Comparison of ENCODE assay signal across 16 cellular contexts in genomic region chr10:22638863-22639262, GRCh38.
DNase-seq lines count a peak whose midpoint lies in the region; ATAC-seq and TF ChIP-seq lines count a peak whose summit lies in the region.
"Had no signal": no experiment of that assay in that cellular context is flagged by ENCODE, and none has a peak within 500 bp of the region (broad histone marks: within the 10 kb centered on the region; RNA-seq: fewer than 3 reads in every experiment).

No MANE protein-coding gene starts in this region.

- no peak overlapping the region for H3K4me3 ChIP-seq in KMS-11 (IDR thresholded peaks at IDR 0.05; ENCODE audit: insufficient read depth, low read depth, low read length)
- H3K4me3 ChIP-seq: BLaER1 treated with 17β-estradiol and CSF1 and Interleukin-3, amounts not matched to agents 10 nM and 100 nM had no signal

- no peaks in the 10 kb centered on the region for H3K27me3 ChIP-seq in KMS-11 (ENCODE audit: insufficient read depth, low read depth)
- H3K27me3 ChIP-seq: BLaER1 treated with 17β-estradiol and CSF1 and Interleukin-3, amounts not matched to agents 10 nM and 100 nM had no signal

- H3K9ac ChIP-seq in KMS-11: no peak overlapping the region
- H3K9ac ChIP-seq: BLaER1 treated with 17β-estradiol and CSF1 and Interleukin-3, amounts not matched to agents 10 nM and 100 nM had no signal

- H3K4me3 Mint-ChIP-seq in activated T-cell treated with anti-CD3 and anti-CD28 coated beads, Interleukin-2, amount 50 U/mL, for 72 hours: no peak overlapping the region
- peak overlapping the region; percentile 54 for H3K4me3 Mint-ChIP-seq in central memory CD8-positive, alpha-beta T cell
- peak overlapping the region; percentile 1 for H3K4me3 Mint-ChIP-seq in natural killer cell treated with Interleukin-12 subunit alpha and Interleukin-12 subunit beta and Interleukin-15 and Interleukin-18, amount 100 ng/mL, for 72 hours

- peak overlapping the region; percentile 2 for H3K27ac Mint-ChIP-seq in activated T-cell treated with anti-CD3 and anti-CD28 coated beads, Interleukin-2, amount 50 U/mL, for 72 hours
- H3K27ac Mint-ChIP-seq in central memory CD8-positive, alpha-beta T cell (ENCODE audit: low read depth): peak overlapping the region; percentile 91
- peak overlapping the region; percentile 96 to 97 for H3K27ac Mint-ChIP-seq in natural killer cell treated with Interleukin-12 subunit alpha and Interleukin-12 subunit beta and Interleukin-15 and Interleukin-18, amount 100 ng/mL, for 72 hours

- H3K4me2 ChIP-seq in KMS-11: peak overlapping the region; percentile 61
- H3K4me2 ChIP-seq: BLaER1 treated with 17β-estradiol and CSF1 and Interleukin-3, amounts not matched to agents 10 nM and 100 nM had no signal

- peak overlapping the region; percentile 66 for H3K27ac ChIP-seq in KMS-11
- H3K27ac ChIP-seq: BLaER1 treated with 17β-estradiol and CSF1 and Interleukin-3, amounts not matched to agents 10 nM and 100 nM had no signal

- no peak for TF ChIP-seq CTCF in KMS-11 (conservative IDR thresholded peaks at IDR 0.05; ENCODE audit: low read depth, low read length)

- H3K27me3 Mint-ChIP-seq in activated T-cell treated with anti-CD3 and anti-CD28 coated beads, Interleukin-2, amount 50 U/mL, for 72 hours (ENCODE audit: low read depth): no peaks in the 10 kb centered on the region
- H3K27me3 Mint-ChIP-seq in central memory CD8-positive, alpha-beta T cell: no peaks in the 10 kb centered on the region
- no peaks in the 10 kb centered on the region for H3K27me3 Mint-ChIP-seq in natural killer cell treated with Interleukin-12 subunit alpha and Interleukin-12 subunit beta and Interleukin-15 and Interleukin-18, amount 100 ng/mL, for 72 hours

- no peaks in the 10 kb centered on the region for H4K20me1 ChIP-seq in KMS-11 (ENCODE audit: insufficient read depth)

- H3K36me3 Mint-ChIP-seq in activated T-cell treated with anti-CD3 and anti-CD28 coated beads, Interleukin-2, amount 50 U/mL, for 72 hours (ENCODE audit: insufficient read depth in 2 of 2): peaks cover 10 to 21% of the 10 kb centered on the region in 2 donors
- peaks cover 23% of the 10 kb centered on the region for H3K36me3 Mint-ChIP-seq in central memory CD8-positive, alpha-beta T cell (ENCODE audit: insufficient read depth)
- H3K36me3 Mint-ChIP-seq in natural killer cell treated with Interleukin-12 subunit alpha and Interleukin-12 subunit beta and Interleukin-15 and Interleukin-18, amount 100 ng/mL, for 72 hours: peaks cover 7% of the 10 kb centered on the region

- H3K4me1 Mint-ChIP-seq in activated T-cell treated with anti-CD3 and anti-CD28 coated beads, Interleukin-2, amount 50 U/mL, for 72 hours (ENCODE audit: low read depth): peaks cover 76% of the 10 kb centered on the region
- H3K4me1 Mint-ChIP-seq in central memory CD8-positive, alpha-beta T cell: peaks cover 88% of the 10 kb centered on the region
- H3K4me1 Mint-ChIP-seq in natural killer cell treated with Interleukin-12 subunit alpha and Interleukin-12 subunit beta and Interleukin-15 and Interleukin-18, amount 100 ng/mL, for 72 hours (ENCODE audit: low read depth in 2 of 2): peaks cover 69 to 72% of the 10 kb centered on the region in 2 donors

- peaks cover 83% of the 10 kb centered on the region for H3K4me1 ChIP-seq in KMS-11 (ENCODE audit: low read depth, poor library complexity, severe bottlenecking)
- H3K4me1 ChIP-seq: Caco-2 had no signal

- no peak for ATAC-seq in activated T-cell treated with anti-CD3 and anti-CD28 coated beads, Interleukin-2, amount 50 U/mL, for 72 hours (replicated peaks in 1 of 2)
- ATAC-seq in central memory CD8-positive, alpha-beta T cell (replicated peaks; ENCODE audit: extremely low read depth, poor library complexity, severe bottlenecking): no peak
- no peak for ATAC-seq in natural killer cell treated with Interleukin-12 subunit alpha and Interleukin-12 subunit beta and Interleukin-15 and Interleukin-18, amount 100 ng/mL, for 72 hours
- ATAC-seq in GM21717 (IDR thresholded peaks at IDR 0.05; ENCODE audit: unreplicated experiment): no peak
- no peak for ATAC-seq in HG03095 (IDR thresholded peaks at IDR 0.05; ENCODE audit: unreplicated experiment)
- ATAC-seq in HG02981 (IDR thresholded peaks at IDR 0.05; ENCODE audit: unreplicated experiment): no peak

- H3K79me2 ChIP-seq in KMS-11 (ENCODE audit: insufficient read depth, low read depth): peaks cover 87% of the 10 kb centered on the region

- no peaks in the 10 kb centered on the region for H3K36me3 ChIP-seq in KMS-11 (ENCODE audit: insufficient read depth)

- H3K9me3 Mint-ChIP-seq in activated T-cell treated with anti-CD3 and anti-CD28 coated beads, Interleukin-2, amount 50 U/mL, for 72 hours: peaks cover 6 to 7% of the 10 kb centered on the region in 2 donors
- H3K9me3 Mint-ChIP-seq in central memory CD8-positive, alpha-beta T cell: no peaks in the 10 kb centered on the region
- H3K9me3 Mint-ChIP-seq in natural killer cell treated with Interleukin-12 subunit alpha and Interleukin-12 subunit beta and Interleukin-15 and Interleukin-18, amount 100 ng/mL, for 72 hours: peaks cover 3% of the 10 kb centered on the region

- DNase-seq in activated T-cell treated with anti-CD3 and anti-CD28 coated beads, Interleukin-2, amount 50 U/mL, for 72 hours: no peak
- DNase-seq in activated T-cell treated with anti-CD3 and anti-CD28 coated beads, Interleukin-2, amount 50 U/mL, for 1 hour: no peak
- DNase-seq in central memory CD8-positive, alpha-beta T cell (ENCODE audit: low spot score in 2 of 2): no peak
- DNase-seq in natural killer cell treated with Interleukin-12 subunit alpha and Interleukin-12 subunit beta and Interleukin-15 and Interleukin-18, amount 100 ng/mL, for 72 hours (ENCODE audit: low spot score): no peak
- DNase-seq: Caco-2; DMS153; NCI-H1105; NCI-H187; NCI-H446 treated with DMSO at 0.1 percent for 48 hours; NK-92 treated with Interleukin-12 subunit alpha and Interleukin-12 subunit beta, amount 100 ng/mL, for 24 hours; SHP77 treated with DMSO at 0.1 percent for 48 hours had no signal

- H2AFZ ChIP-seq in KMS-11 (ENCODE audit: low read depth): no peak overlapping the region

Comparison
In these comparisons a context has a peak if more than half of its experiments do, and no peak if none do; other contexts are left out.
1. H3K27ac Mint-ChIP-seq: peak in every context shown above with its lines; median percentile 96 in natural killer cell treated with Interleukin-12 subunit alpha and Interleukin-12 subunit beta and Interleukin-15 and Interleukin-18, amount 100 ng/mL, for 72 hours; 91 in central memory CD8-positive, alpha-beta T cell; 2 in activated T-cell treated with anti-CD3 and anti-CD28 coated beads, Interleukin-2, amount 50 U/mL, for 72 hours.
2. H3K4me3 Mint-ChIP-seq: peak in central memory CD8-positive, alpha-beta T cell (single experiment) and natural killer cell treated with Interleukin-12 subunit alpha and Interleukin-12 subunit beta and Interleukin-15 and Interleukin-18, amount 100 ng/mL, for 72 hours (single experiment); none in activated T-cell treated with anti-CD3 and anti-CD28 coated beads, Interleukin-2, amount 50 U/mL, for 72 hours (0 of 2).